ENCODE assay signal across 1 cellular context in the genomic region with DNA sequence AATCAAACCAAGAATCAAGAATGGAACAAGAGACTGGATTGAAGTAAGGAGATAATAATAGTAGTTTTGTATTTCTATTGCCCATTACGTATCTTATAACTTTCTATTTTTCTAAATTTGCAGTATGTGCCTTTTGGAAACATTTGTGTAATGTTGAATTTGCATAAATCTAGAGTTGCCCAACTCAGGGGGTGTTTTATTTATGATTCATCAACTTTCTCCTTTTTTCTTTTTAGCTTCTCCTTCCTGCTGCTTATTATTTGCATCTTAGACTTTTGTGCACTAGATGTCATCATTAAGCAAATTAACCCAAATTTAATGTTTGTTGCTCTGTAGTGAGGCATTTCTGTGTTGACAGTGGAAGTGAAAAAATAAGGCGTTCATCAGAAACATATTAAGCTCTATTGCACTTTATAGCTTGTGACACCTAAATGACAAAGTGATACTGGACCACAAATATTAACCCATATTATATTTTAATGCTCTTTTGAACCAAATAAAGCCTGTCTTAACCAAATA.
TF ChIP-seq lines count a peak whose summit lies in the region.

No MANE protein-coding gene starts in this region.

TF ChIP-seq in K562, 482 proteins besides CTCF, POLR2A, EP300 and RAD21:
- TF ChIP-seq, protein P1, sequence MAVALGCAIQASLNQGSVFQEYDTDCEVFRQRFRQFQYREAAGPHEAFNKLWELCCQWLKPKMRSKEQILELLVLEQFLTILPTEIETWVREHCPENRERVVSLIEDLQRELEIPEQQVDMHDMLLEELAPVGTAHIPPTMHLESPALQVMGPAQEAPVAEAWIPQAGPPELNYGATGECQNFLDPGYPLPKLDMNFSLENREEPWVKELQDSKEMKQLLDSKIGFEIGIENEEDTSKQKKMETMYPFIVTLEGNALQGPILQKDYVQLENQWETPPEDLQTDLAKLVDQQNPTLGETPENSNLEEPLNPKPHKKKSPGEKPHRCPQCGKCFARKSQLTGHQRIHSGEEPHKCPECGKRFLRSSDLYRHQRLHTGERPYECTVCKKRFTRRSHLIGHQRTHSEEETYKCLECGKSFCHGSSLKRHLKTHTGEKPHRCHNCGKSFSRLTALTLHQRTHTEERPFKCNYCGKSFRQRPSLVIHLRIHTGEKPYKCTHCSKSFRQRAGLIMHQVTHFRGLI (CRISPR knock-in tag; IDR thresholded peaks at IDR 0.05) = no peak
